11 cellular contexts compared by ENCODE assay signal in the genomic region with DNA sequence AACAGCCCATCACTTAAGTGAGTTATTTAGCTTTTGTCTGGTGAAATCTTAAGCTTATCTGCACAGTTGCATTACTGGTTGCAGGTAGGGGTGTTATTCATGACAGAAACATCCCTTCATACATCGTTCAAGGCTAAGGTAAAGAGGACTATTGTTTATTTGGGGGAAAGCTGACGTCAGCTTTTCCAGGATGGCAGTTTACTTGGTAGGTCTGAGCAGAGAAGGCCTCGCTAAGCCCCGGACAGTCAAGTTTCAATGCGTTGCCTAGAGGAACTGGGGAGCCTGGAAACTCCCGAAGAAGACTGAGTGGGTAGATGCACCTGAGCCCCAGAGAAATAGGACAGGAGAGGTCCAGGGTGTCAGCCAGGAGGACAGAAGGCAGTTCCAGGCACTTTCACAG. TPM values are rescaled to one million over a fixed set of nuclear protein-coding genes. Genes with fewer than 3 reads are reported as not detected.
DNase-seq lines count a peak whose midpoint lies in the region; ATAC-seq and TF ChIP-seq lines count a peak whose summit lies in the region.
"Had no signal": no experiment of that assay in that cellular context is flagged by ENCODE, and none has a peak within 500 bp of the region (broad histone marks: within the 10 kb centered on the region; RNA-seq: fewer than 3 reads in every experiment).

No MANE protein-coding gene starts in this region.

- H3K4me2 ChIP-seq in DND-41 (ENCODE audit: insufficient read depth, low read length) (peak overlapping the region; percentile 84), IMR-90 (ENCODE audit: low read depth, low read length) (no peak overlapping the region)

- 0 out of 2 replicates have a peak overlapping the region, but pooled peaks have one; percentile 1 for H2BK20ac ChIP-seq in IMR-90 (ENCODE audit: low read depth, low read length)

- H2AK5ac ChIP-seq in IMR-90 (ENCODE audit: low read depth, low read length): no peak overlapping the region; the same call in 1 of the 2 replicates

- peaks cover 65% of the 10 kb centered on the region for H3K4me1 Mint-ChIP-seq in nephron

- intact Hi-C loops in IMR-90 (cut with micrococcal nuclease): loop anchor here (1.0 to 5.0 kb wide), 2 partner anchors 64 to 185 kb away; no protein-coding TSS in a partner anchor

- no peak overlapping the region for H4K5ac ChIP-seq in IMR-90 (ENCODE audit: low read depth, low read length)

- peaks cover 4% of the 10 kb centered on the region for H3K36me3 Mint-ChIP-seq in nephron (ENCODE audit: low read depth)

- in situ Hi-C loops in IMR-90 (cut with MboI; ENCODE audit: low sequenced_read_pairs) (loop anchor here (10.0 to 25.0 kb wide), 2 partner anchors 192 to 446 kb away; no protein-coding TSS in a partner anchor), G401 (cut with HindIII; ENCODE audit: low sequenced_read_pairs) (no loop called here)

- H4K20me1 ChIP-seq in DND-41 (ENCODE audit: insufficient read depth, low read length) (peaks cover 38% of the 10 kb centered on the region), IMR-90 (ENCODE audit: insufficient read depth, low read length) (peaks cover 22% of the 10 kb centered on the region)

- peak overlapping the region; percentile 23; the same call in 1 of the 2 replicates for H3K9ac ChIP-seq in DND-41 (ENCODE audit: low read depth, low read length)
- H3K9ac ChIP-seq in IMR-90 (ENCODE audit: low read depth, low read length): no peak overlapping the region

- H2AK9ac ChIP-seq in IMR-90 (replicated peaks; ENCODE audit: low read depth, low read length, poor library complexity): no peak overlapping the region

- H3K9me1 ChIP-seq in IMR-90 (ENCODE audit: insufficient read depth, low read length): peaks cover 7% of the 10 kb centered on the region

- H3K23ac ChIP-seq in IMR-90 (ENCODE audit: low read depth, low read length): peak overlapping the region; percentile 44; the same call in 1 of the 2 replicates

- TF ChIP-seq CTCF in DND-41 (IDR thresholded peaks at IDR 0.05; ENCODE audit: borderline replicate concordance, extremely low read depth, low read length, poor library complexity, severe bottlenecking) (no peak), IMR-90 (conservative IDR thresholded peaks at IDR 0.05; ENCODE audit: low read depth, low read length) (no peak), nephron (IDR thresholded peaks at IDR 0.05; ENCODE audit: unreplicated experiment in 3 of 3) (no peak)

- H2AFZ ChIP-seq in DND-41 (ENCODE audit: low read depth, low read length): no peak overlapping the region
- no peak overlapping the region for H2AFZ ChIP-seq in IMR-90 (replicated peaks; ENCODE audit: low read length, poor library complexity)

- BruUV-seq in IMR-90 (replicated peaks; lab: Mats Ljungman, UMichigan): no TSS peak

- H3K27me3 ChIP-seq in DND-41 (ENCODE audit: insufficient read depth, low read length, poor library complexity) (no peaks in the 10 kb centered on the region), IMR-90 (ENCODE audit: control insufficient read depth, insufficient read depth, low read length) (no peaks in the 10 kb centered on the region)
- H3K27me3 ChIP-seq: cardiac muscle cell, ovary, SJCRH30 had no signal

- no peak overlapping the region for H3K4ac ChIP-seq in IMR-90 (ENCODE audit: low read depth, low read length)

- H3K9me3 ChIP-seq in DND-41 (ENCODE audit: insufficient read depth, low read length, severe bottlenecking) (no peaks in the 10 kb centered on the region), IMR-90 (ENCODE audit: control insufficient read depth, insufficient read depth, low read length) (no peaks in the 10 kb centered on the region)
- H3K9me3 ChIP-seq: ovary, SJCRH30 had no signal

- no peak overlapping the region for H2BK5ac ChIP-seq in IMR-90 (ENCODE audit: low read depth, low read length, poor library complexity, severe bottlenecking)

- POLR2A ChIA-PET in IMR-90 (lab: Charles Lee; ENCODE audit: unreplicated experiment): interaction anchor here (1.4 kb wide), 1 partner anchor 116 kb away, joined by 4 read pairs; a partner anchor contains a TSS

- peak overlapping the region in 1 of 3 experiments; percentile 17 for H3K4me3 Mint-ChIP-seq in nephron

- DNase-seq in DND-41: no peak
- peak; percentile 10 for DNase-seq in IMR-90
- DNase-seq in astrocyte of the hippocampus (ENCODE audit: low read depth, low spot score): peak; percentile 34
- no peak for DNase-seq in putamen (ENCODE audit: low spot score)
- DNase-seq in G401 (ENCODE audit: low spot score): no peak
- DNase-seq: activated CD8-positive, alpha-beta memory T cell treated with anti-CD3 and anti-CD28 coated beads, Interleukin-2, amount 50 U/mL, for 48 hours; ovary had no signal

- dilution Hi-C loops in IMR-90 (cut with HindIII; ENCODE audit: low sequenced_read_pairs, unreplicated experiment): no loop called here

- no peak overlapping the region for H3K18ac ChIP-seq in IMR-90 (ENCODE audit: low read depth, low read length)

- ATAC-seq in DND-41 (ENCODE audit: insufficient read depth, low read depth) (no peak), IMR-90 (ENCODE audit: low read depth) (no peak), HG03159 (IDR thresholded peaks at IDR 0.05; ENCODE audit: unreplicated experiment) (no peak)

- peaks cover 82% of the 10 kb centered on the region for H3K79me2 ChIP-seq in DND-41 (ENCODE audit: insufficient read depth, low read length)

- no peak overlapping the region for H3K56ac ChIP-seq in IMR-90 (ENCODE audit: extremely low read depth, insufficient read depth, low read length)

- H3K79me1 ChIP-seq in IMR-90 (ENCODE audit: low read depth in 1 of 2, low read length in 2 of 2): peaks cover 18 to 52% of the 10 kb centered on the region in 2 experiments

- H3K36me3 ChIP-seq in DND-41 (ENCODE audit: insufficient read depth, low read length) (peaks cover 14% of the 10 kb centered on the region; the same call in 1 of the 2 replicates), IMR-90 (ENCODE audit: control insufficient read depth, insufficient read depth, low read length) (no peaks in the 10 kb centered on the region)
- H3K36me3 ChIP-seq: cardiac muscle cell, ovary, SJCRH30 had no signal

- H4K8ac ChIP-seq in IMR-90 (ENCODE audit: low read depth in 2 of 2, low read length in 2 of 2): no peak overlapping the region

- H4K91ac ChIP-seq in IMR-90 (ENCODE audit: insufficient read depth, low read depth, low read length): no peak overlapping the region

- H3K27ac ChIP-seq in DND-41 (ENCODE audit: low read length) (peak overlapping the region; percentile 1; the same call in 1 of the 2 replicates), IMR-90 (ENCODE audit: insufficient read depth, low read length) (no peak overlapping the region)
- H3K27ac ChIP-seq: cardiac muscle cell, SJCRH30 had no signal

- H2BK15ac ChIP-seq in IMR-90 (ENCODE audit: low read depth, low read length): no peak overlapping the region

- H3K14ac ChIP-seq in IMR-90 (replicated peaks; ENCODE audit: low read depth, low read length): no peak overlapping the region

- H3K9me3 Mint-ChIP-seq in nephron: no peaks in the 10 kb centered on the region

- H2BK120ac ChIP-seq in IMR-90 (ENCODE audit: low read depth, low read length): no peak overlapping the region

- TF ChIP-seq POLR2A in IMR-90 (IDR thresholded peaks at IDR 0.05; ENCODE audit: low read depth, low read length): no peak

- TF ChIP-seq RAD21 in IMR-90 (IDR thresholded peaks at IDR 0.05; ENCODE audit: low read length): no peak

- H3K4me1 ChIP-seq in DND-41 (ENCODE audit: insufficient read depth, low read length) (peaks cover 37% of the 10 kb centered on the region), IMR-90 (ENCODE audit: control insufficient read depth, insufficient read depth, low read length) (peaks cover 6% of the 10 kb centered on the region)

- H3K27ac Mint-ChIP-seq in nephron: peak overlapping the region; percentile 73 to 98 (median 87)

- CTCF ChIA-PET in IMR-90 (lab: Yijun Ruan, JAX): interaction anchor here (0.7 to 1.9 kb wide), 5 partner anchors 63 to 156 kb away, joined by 3 to 6 read pairs (median 5); no protein-coding TSS in a partner anchor

- 53% methylated on average over 3 of the region's 6 CpGs; no CpG with 5 or more reads in 1 of the 2 experiments for WGBS in IMR-90 (ENCODE audit: extremely low coverage in 2 of 2, insufficient read length in 1 of 2), 2 experiments

- no peaks in the 10 kb centered on the region for H3K27me3 Mint-ChIP-seq in nephron (ENCODE audit: low read depth)

- H3K4me3 ChIP-seq in DND-41 (ENCODE audit: low read depth in 1 of 2, low read length in 2 of 2) (no peak overlapping the region), IMR-90 (ENCODE audit: insufficient read depth, low read depth, low read length) (no peak overlapping the region)
- H3K4me3 ChIP-seq: cardiac muscle cell, ovary, SJCRH30 had no signal

TF ChIP-seq in IMR-90, 13 proteins besides CTCF, POLR2A, EP300 and RAD21:
- TF ChIP-seq, protein P1, sequence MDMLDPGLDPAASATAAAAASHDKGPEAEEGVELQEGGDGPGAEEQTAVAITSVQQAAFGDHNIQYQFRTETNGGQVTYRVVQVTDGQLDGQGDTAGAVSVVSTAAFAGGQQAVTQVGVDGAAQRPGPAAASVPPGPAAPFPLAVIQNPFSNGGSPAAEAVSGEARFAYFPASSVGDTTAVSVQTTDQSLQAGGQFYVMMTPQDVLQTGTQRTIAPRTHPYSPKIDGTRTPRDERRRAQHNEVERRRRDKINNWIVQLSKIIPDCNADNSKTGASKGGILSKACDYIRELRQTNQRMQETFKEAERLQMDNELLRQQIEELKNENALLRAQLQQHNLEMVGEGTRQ (IDR thresholded peaks at IDR 0.05; ENCODE audit: low read depth, low read length): no peak
- TF ChIP-seq MAFK (IDR thresholded peaks at IDR 0.05; ENCODE audit: low read depth, low read length): peak; percentile 92

RNA-seq across cellular contexts. Expression of a gene that starts 2.2 kb away (rescaled TPM):
- under 0.01 TPM in 2 replicates for total RNA-seq in IMR-90 (2012; rRNA removed)
- polyA plus RNA-seq in IMR-90 (2012; rRNA removed): not detected in 2 replicates
- not detected in 2 replicates for polyA plus RNA-seq in IMR-90 (2012; cell fraction: cytosol; rRNA removed)
- not detected in 2 replicates for polyA plus RNA-seq in IMR-90 (2012; cell fraction: nucleus; rRNA removed; ENCODE audit: low replicate concordance)
- total RNA-seq in G401 (2014; rRNA removed; shearing (Covaris generic)): not detected in 2 replicates
- total RNA-seq: cardiac muscle cell, ovary had no signal
- polyA plus RNA-seq: ovary had no signal

Comparison
In these comparisons a context has a peak if more than half of its experiments do, and no peak if none do; other contexts are left out.
1. DNase-seq: peak in IMR-90 (single experiment) and astrocyte of the hippocampus (single experiment); none in DND-41 (single experiment), putamen (single experiment) and G401 (single experiment).